Comparison of ENCODE assay signal across 17 cellular contexts in genomic region chr5:32108167-32108566, GRCh38.
"Had no signal": no experiment of that assay in that cellular context is flagged by ENCODE, and none has a peak within 500 bp of the region (broad histone marks: within the 10 kb centered on the region; RNA-seq: fewer than 3 reads in every experiment).

No MANE protein-coding gene starts in this region.

- H2AFZ ChIP-seq: hepatocyte had no signal

- H3K27ac Mint-ChIP-seq: dendritic cell treated with granulocyte-macrophage colony-stimulating factor and Interleukin-4, amounts not matched to agents 40 ng/mL and 50 ng/mL, for 4 days; stimulated activated memory B cell treated with anti-CD40 and anti-IgM and Interleukin-4, amounts not matched to agents 10 μg/mL and 1 μg/mL and 100 μg/mL, for 72 hours; stimulated activated naive CD8-positive, alpha-beta T cell treated with anti-CD3 and anti-CD28 coated beads, Interleukin-15, Interleukin-2, amounts not matched to agents 100 ng/mL and 50 ng/mL, for 24 hours had no signal

- H3K4me2 ChIP-seq: hepatocyte had no signal

- H3K4me1 ChIP-seq: foreskin keratinocyte, testis, tibial nerve, upper lobe of right lung, vagina had no signal

- ATAC-seq: effector memory CD8-positive, alpha-beta T cell; foreskin keratinocyte; naive thymus-derived CD4-positive, alpha-beta T cell; right cardiac atrium; stimulated activated memory B cell treated with anti-CD40 and anti-IgM and Interleukin-4, amounts not matched to agents 10 μg/mL and 1 μg/mL and 100 μg/mL, for 72 hours; upper lobe of right lung had no signal

- H3K27ac ChIP-seq: foreskin keratinocyte, hepatocyte, testis, tibial nerve, upper lobe of right lung, vagina had no signal

- H3K4me3 Mint-ChIP-seq: dendritic cell treated with granulocyte-macrophage colony-stimulating factor and Interleukin-4, amounts not matched to agents 40 ng/mL and 50 ng/mL, for 4 days; effector memory CD8-positive, alpha-beta T cell; naive thymus-derived CD4-positive, alpha-beta T cell; neural crest cell; stimulated activated memory B cell treated with anti-CD40 and anti-IgM and Interleukin-4, amounts not matched to agents 10 μg/mL and 1 μg/mL and 100 μg/mL, for 72 hours; stimulated activated naive CD8-positive, alpha-beta T cell treated with anti-CD3 and anti-CD28 coated beads, Interleukin-15, Interleukin-2, amounts not matched to agents 100 ng/mL and 50 ng/mL, for 24 hours had no signal

- H3K4me3 ChIP-seq: hepatocyte, testis, tibial nerve, upper lobe of right lung, vagina had no signal

- H3K9me3 ChIP-seq: testis, tibial nerve, upper lobe of right lung, vagina had no signal

- FAIRE-seq: colon had no signal

- DNase-seq: effector memory CD8-positive, alpha-beta T cell; foreskin keratinocyte; head of caudate nucleus; mesendoderm; naive thymus-derived CD4-positive, alpha-beta T cell; right cardiac atrium; stimulated activated CD4-positive, alpha-beta T cell treated with anti-CD3 and anti-CD28 coated beads, Interleukin-4, amount 100 ng/mL, for 24 hours; testis; upper lobe of right lung had no signal

- H3K27me3 Mint-ChIP-seq: dendritic cell treated with granulocyte-macrophage colony-stimulating factor and Interleukin-4, amounts not matched to agents 40 ng/mL and 50 ng/mL, for 4 days; effector memory CD8-positive, alpha-beta T cell; naive thymus-derived CD4-positive, alpha-beta T cell; stimulated activated memory B cell treated with anti-CD40 and anti-IgM and Interleukin-4, amounts not matched to agents 10 μg/mL and 1 μg/mL and 100 μg/mL, for 72 hours; stimulated activated naive CD8-positive, alpha-beta T cell treated with anti-CD3 and anti-CD28 coated beads, Interleukin-15, Interleukin-2, amounts not matched to agents 100 ng/mL and 50 ng/mL, for 24 hours had no signal

- H3K27me3 ChIP-seq: foreskin keratinocyte, hepatocyte, testis, tibial nerve, upper lobe of right lung, vagina had no signal

- H3K4me1 Mint-ChIP-seq: neural crest cell; stimulated activated memory B cell treated with anti-CD40 and anti-IgM and Interleukin-4, amounts not matched to agents 10 μg/mL and 1 μg/mL and 100 μg/mL, for 72 hours had no signal
